In genomic region chr14:105398726-105399440, GRCh38 we compare ENCODE assay signal across 1 cellular context.
TF ChIP-seq lines count a peak whose summit lies in the region.

No MANE protein-coding gene starts in this region.

TF ChIP-seq in HepG2, 621 proteins besides CTCF, POLR2A, EP300 and RAD21 (continued from another document and continues in another):
- TF ChIP-seq ZNF280D (CRISPR knock-in tag; IDR thresholded peaks at IDR 0.05) (peak; percentile 54; the same call in 1 of the 2 replicates), MYPOP (CRISPR knock-in tag; IDR thresholded peaks at IDR 0.05) (0 out of 2 replicates have a peak, but pooled peaks have one; percentile 61), ZNF510 (CRISPR knock-in tag; IDR thresholded peaks at IDR 0.05; ENCODE audit: low read depth) (no peak), ZNF7 (CRISPR knock-in tag; IDR thresholded peaks at IDR 0.05) (no peak), TRIM24 (CRISPR knock-in tag; IDR thresholded peaks at IDR 0.05) (no peak), TCF7L2 (IDR thresholded peaks at IDR 0.05; ENCODE audit: low read depth, low read length) (no peak), ZNF503 (CRISPR knock-in tag; IDR thresholded peaks at IDR 0.05) (0 out of 2 replicates have a peak, but pooled peaks have one; percentile 23), ZNF441 (CRISPR knock-in tag; IDR thresholded peaks at IDR 0.05; ENCODE audit: borderline replicate concordance) (no peak), REL (CRISPR knock-in tag; conservative IDR thresholded peaks at IDR 0.05) (peak; percentile 91), GATAD2A (CRISPR knock-in tag; IDR thresholded peaks at IDR 0.05) (no peak), TBX2 (CRISPR knock-in tag; IDR thresholded peaks at IDR 0.05; ENCODE audit: borderline replicate concordance) (peak; percentile 34; the same call in 1 of the 2 replicates), ZNF75D (CRISPR knock-in tag; IDR thresholded peaks at IDR 0.05; ENCODE audit: borderline replicate concordance) (peak; percentile 80; the same call in 1 of the 2 replicates), ZNF549 (CRISPR knock-in tag; IDR thresholded peaks at IDR 0.05) (no peak), ZNF335 (CRISPR knock-in tag; IDR thresholded peaks at IDR 0.05) (no peak), ZNF558 (CRISPR knock-in tag; IDR thresholded peaks at IDR 0.05; ENCODE audit: borderline replicate concordance) (no peak; the same call in 1 of the 2 replicates), ZNF782 (CRISPR knock-in tag; IDR thresholded peaks at IDR 0.05; ENCODE audit: borderline replicate concordance) (peak; percentile 72; the same call in 1 of the 2 replicates), ZNF367 (CRISPR knock-in tag; IDR thresholded peaks at IDR 0.05; ENCODE audit: borderline replicate concordance) (no peak), KLF9 (CRISPR knock-in tag; IDR thresholded peaks at IDR 0.05; ENCODE audit: low read depth) (no peak), NAIF1 (CRISPR knock-in tag; IDR thresholded peaks at IDR 0.05; ENCODE audit: borderline replicate concordance) (peak; percentile 60; the same call in 1 of the 2 replicates), SNAPC2 (CRISPR knock-in tag; IDR thresholded peaks at IDR 0.05) (no peak), MAFF (IDR thresholded peaks at IDR 0.05; ENCODE audit: low read depth, low read length) (no peak), HIC2 (CRISPR knock-in tag; IDR thresholded peaks at IDR 0.05; ENCODE audit: low read depth) (peak; percentile 49; the same call in 1 of the 2 replicates), GTF3A (CRISPR knock-in tag; conservative IDR thresholded peaks at IDR 0.05) (no peak), TARDBP (CRISPR knock-in tag; IDR thresholded peaks at IDR 0.05) (no peak; the same call in 1 of the 2 replicates), ZNF552 (CRISPR knock-in tag; IDR thresholded peaks at IDR 0.05; ENCODE audit: borderline replicate concordance) (peak; percentile 61), PLRG1 (conservative IDR thresholded peaks at IDR 0.05) (no peak), ZNF773 (CRISPR knock-in tag; IDR thresholded peaks at IDR 0.05; ENCODE audit: borderline replicate concordance) (0 out of 2 replicates have a peak, but pooled peaks have one; percentile 20), ZZZ3 (CRISPR knock-in tag; IDR thresholded peaks at IDR 0.05; ENCODE audit: borderline replicate concordance) (peak; percentile 37), ZNF749 (CRISPR knock-in tag; IDR thresholded peaks at IDR 0.05; ENCODE audit: borderline replicate concordance) (no peak), CBX5 (CRISPR knock-in tag; IDR thresholded peaks at IDR 0.05; ENCODE audit: borderline replicate concordance) (no peak), ZNF414 (CRISPR knock-in tag; IDR thresholded peaks at IDR 0.05) (no peak), ZNF616 (CRISPR knock-in tag; IDR thresholded peaks at IDR 0.05; ENCODE audit: low read depth) (peak; percentile 77), FOSL2 (CRISPR knock-in tag; IDR thresholded peaks at IDR 0.05) (no peak), DMAP1 (CRISPR knock-in tag; IDR thresholded peaks at IDR 0.05) (peak; percentile 90), PITX1 (CRISPR knock-in tag; IDR thresholded peaks at IDR 0.05) (no peak; the same call in none of the 2 replicates), ZNF577 (CRISPR knock-in tag; IDR thresholded peaks at IDR 0.05; ENCODE audit: borderline replicate concordance, low read depth) (no peak), CREB1 (IDR thresholded peaks at IDR 0.05) (no peak), CREB1 (CRISPR knock-in tag; IDR thresholded peaks at IDR 0.05) (no peak), MAX (IDR thresholded peaks at IDR 0.05) (peak; percentile 83), TP53 (CRISPR knock-in tag; conservative IDR thresholded peaks at IDR 0.05) (no peak), MAZ (IDR thresholded peaks at IDR 0.05; ENCODE audit: borderline replicate concordance, low read depth, low read length) (no peak), MAZ (CRISPR knock-in tag; IDR thresholded peaks at IDR 0.05; ENCODE audit: low read depth) (peak; percentile 39; the same call in 1 of the 2 replicates), ZBTB34 (CRISPR knock-in tag; IDR thresholded peaks at IDR 0.05) (no peak), KDM2A (CRISPR knock-in tag; IDR thresholded peaks at IDR 0.05; ENCODE audit: borderline replicate concordance, low read depth) (peak; percentile 26; the same call in 1 of the 2 replicates), THAP7 (CRISPR knock-in tag; IDR thresholded peaks at IDR 0.05) (no peak), SUZ12 (IDR thresholded peaks at IDR 0.05; ENCODE audit: low read depth, low read length) (no peak), HOXA3 (CRISPR knock-in tag; IDR thresholded peaks at IDR 0.05) (peak; percentile 11), BHLHE40 (IDR thresholded peaks at IDR 0.05; ENCODE audit: low read length) (no peak), ZNF576 (CRISPR knock-in tag; IDR thresholded peaks at IDR 0.05) (peak; percentile 82; the same call in 1 of the 2 replicates), MIER3 (CRISPR knock-in tag; IDR thresholded peaks at IDR 0.05; ENCODE audit: borderline replicate concordance) (no peak), XRCC5 (optimal IDR thresholded peaks at IDR 0.05; ENCODE audit: low read length) (no peak), ELK4 (CRISPR knock-in tag; IDR thresholded peaks at IDR 0.05; ENCODE audit: borderline replicate concordance) (no peak), ZNF251 (CRISPR knock-in tag; IDR thresholded peaks at IDR 0.05) (0 out of 2 replicates have a peak, but pooled peaks have one; percentile 57), MIXL1 (CRISPR knock-in tag; IDR thresholded peaks at IDR 0.05) (no peak), ZNF3 (CRISPR knock-in tag; IDR thresholded peaks at IDR 0.05) (no peak), ZNF329 (CRISPR knock-in tag; IDR thresholded peaks at IDR 0.05; ENCODE audit: low read depth) (no peak), PPARG (CRISPR knock-in tag; conservative IDR thresholded peaks at IDR 0.05) (no peak), SMYD3 (CRISPR knock-in tag; IDR thresholded peaks at IDR 0.05) (0 out of 2 replicates have a peak, but pooled peaks have one; percentile 11), ZFP1 (CRISPR knock-in tag; IDR thresholded peaks at IDR 0.05) (no peak), MBD4 (IDR thresholded peaks at IDR 0.05; ENCODE audit: borderline replicate concordance, low read length) (no peak), NFYB (CRISPR knock-in tag; IDR thresholded peaks at IDR 0.05) (no peak)
